Comparison of ENCODE assay signal across 9 cellular contexts in the genomic region with DNA sequence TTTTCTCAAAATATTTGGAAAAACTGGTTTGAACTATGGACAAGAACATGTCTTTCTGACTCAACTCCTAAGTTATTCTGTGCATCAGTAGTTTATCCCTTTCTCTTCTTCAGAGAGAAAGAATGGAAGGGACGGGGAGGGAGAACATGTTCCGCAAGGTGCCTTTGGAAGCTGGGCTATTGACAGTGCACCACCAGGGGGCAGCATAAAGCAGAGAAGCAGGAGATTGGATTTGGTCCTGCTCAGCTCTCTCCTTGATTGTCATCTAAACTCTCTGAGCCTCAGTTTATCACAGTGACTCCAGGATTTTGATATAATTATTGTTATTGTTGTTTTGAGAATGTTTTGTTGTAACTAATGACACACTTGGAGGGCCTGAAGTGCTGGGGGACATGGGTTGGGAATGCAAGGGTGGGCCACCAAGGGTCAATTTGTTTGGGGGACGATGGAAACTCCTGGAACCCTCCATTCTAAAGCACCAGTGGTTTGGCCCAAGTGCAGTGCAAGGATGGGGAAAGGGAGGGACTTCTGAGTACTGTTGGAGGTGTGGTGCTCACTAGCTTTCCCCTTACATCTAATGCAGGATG. TPM values are rescaled to one million over a fixed set of nuclear protein-coding genes. Genes with fewer than 3 reads are reported as not detected.
DNase-seq lines count a peak whose midpoint lies in the region; ATAC-seq, FAIRE-seq and TF ChIP-seq lines count a peak whose summit lies in the region.
"Had no signal": no experiment of that assay in that cellular context is flagged by ENCODE, and none has a peak within 500 bp of the region (broad histone marks: within the 10 kb centered on the region; RNA-seq: fewer than 3 reads in every experiment).

No MANE protein-coding gene starts in this region.

- BruUV-seq in K562 (replicated peaks; lab: Mats Ljungman, UMichigan) = no TSS peak

- no peaks in the 10 kb centered on the region for H3K27me3 ChIP-seq in H7 (ENCODE audit: control insufficient read depth, insufficient read depth, low read length)
- no peaks in the 10 kb centered on the region for H3K27me3 ChIP-seq in K562 (ENCODE audit: control insufficient read depth in 2 of 2, insufficient read depth in 2 of 2, low read length in 2 of 2)

- peaks cover 0 to 3% of the 10 kb centered on the region in 2 experiments; a peak in 1 of 5 replicates for H3K4me1 ChIP-seq in K562 (replicated peaks in 1 of 2; ENCODE audit: control insufficient read depth in 2 of 2, insufficient read depth in 2 of 2, low read length in 2 of 2)

- H3K9me1 ChIP-seq in K562 (ENCODE audit: control insufficient read depth, insufficient read depth, low read length) = no peaks in the 10 kb centered on the region

- H3K79me2 ChIP-seq in K562 (ENCODE audit: control insufficient read depth, insufficient read depth, low read length) = no peaks in the 10 kb centered on the region

- H3K4me2 ChIP-seq in K562 (ENCODE audit: insufficient read depth, low read length) = no peak overlapping the region

- CTCF ChIA-PET in K562 (lab: Yijun Ruan, JAX; ENCODE audit: low intra/inter-chr PET ratio) = interaction anchor here (0.8 kb wide), 1 partner anchor 219 kb away, joined by 3 read pairs; no protein-coding TSS in a partner anchor

- POLR2A ChIA-PET in K562 (lab: Yijun Ruan, JAX) = interaction anchor here (0.6 kb wide), 1 partner anchor 1225 kb away, joined by 3 read pairs; no protein-coding TSS in a partner anchor

- DNase-seq in DMS114 treated with DMSO at 0.1 percent for 48 hours (lab: John Stamatoyannopoulos, UW; ENCODE audit: unreplicated experiment) (peak; percentile 64), H7 (peak; percentile 68), NCI-H187 (lab: John Stamatoyannopoulos, UW) (peak; percentile 28 to 74), K562 (ENCODE audit: extremely low read depth in 1 of 4, low spot score in 3 of 4) (peak; percentile 69 to 83 (median 78)), iPS DF 4.7 (ENCODE audit: extremely low read depth, low spot score) (peak; percentile 56), GF-D8 (lab: John Stamatoyannopoulos, UW) (no peak)
- DNase-seq in stimulated activated CD4-positive, alpha-beta T cell treated with anti-CD3 and anti-CD28 coated beads, Interleukin-12 subunit alpha, Interleukin-12 subunit beta, amount 100 ng/mL, for 24 hours (ENCODE audit: low read depth in 2 of 2) = peak; percentile 58 to 87

- no peak overlapping the region for H3K27ac ChIP-seq in K562 (ENCODE audit: extremely low read depth, low read depth, low read length)

- no peak for TF ChIP-seq POLR2A in K562 (conservative IDR thresholded peaks at IDR 0.05)

- peak; percentile 20 for FAIRE-seq in TTC549 (lab: Jason Lieb, UNC)
- peak; percentile 83 for FAIRE-seq in K562 (lab: Jason Lieb, UNC)
- FAIRE-seq: colon had no signal

- no peak for TF ChIP-seq EP300 in K562 (IDR thresholded peaks at IDR 0.05; ENCODE audit: low read length)

- intact Hi-C loops in K562 (cut with micrococcal nuclease) = loop anchor here (5.0 to 10.0 kb wide), 4 partner anchors 97 to 364 kb away; no protein-coding TSS in a partner anchor

- peak; percentile 78 to 87 (median 86) for TF ChIP-seq CTCF in K562 (IDR thresholded peaks at IDR 0.05 in 2 of 3, conservative IDR thresholded peaks at IDR 0.05 in 1 of 3; ENCODE audit: insufficient read depth in 2 of 3, low read depth in 1 of 3, low read length in 3 of 3)

- no peaks in the 10 kb centered on the region for H3K36me3 ChIP-seq in H7 (replicated peaks; ENCODE audit: control insufficient read depth, insufficient read depth, low read length)
- H3K36me3 ChIP-seq in K562 (ENCODE audit: control insufficient read depth, insufficient read depth, low read length) = 0 out of 3 replicates have a peak, but pooled peaks cover 2% of the 10 kb centered on the region

- in situ Hi-C loops in K562 (cut with MboI) = no loop called here

- H3K9me3 ChIP-seq in K562 (replicated peaks; ENCODE audit: control insufficient read depth, insufficient read depth, low read depth, low read length) = no peaks in the 10 kb centered on the region

- no peak overlapping the region for H3K4me3 ChIP-seq in H7 (ENCODE audit: insufficient read depth, low read depth, low read length)
- H3K4me3 ChIP-seq in K562 = no peak overlapping the region

- no peak overlapping the region for H3K9ac ChIP-seq in K562 (ENCODE audit: insufficient read depth in 1 of 2, low read depth in 2 of 2, low read length in 2 of 2)

- ATAC-seq in K562 = peak; percentile 93

- TF ChIP-seq RAD21 in K562 (CRISPR knock-in tag; conservative IDR thresholded peaks at IDR 0.05 in 1 of 2, IDR thresholded peaks at IDR 0.05 in 1 of 2) = peak; percentile 81 to 89

- 25% methylated on average over 3 of the region's 3 CpGs for WGBS in K562 (ENCODE audit: insufficient coverage, low coverage, missing lambda C conversion rate)

- no peak overlapping the region for H2AFZ ChIP-seq in K562 (ENCODE audit: low read depth, low read length)

- no peaks in the 10 kb centered on the region for H4K20me1 ChIP-seq in K562 (replicated peaks; ENCODE audit: control insufficient read depth, insufficient read depth, low read length)

TF ChIP-seq in K562, 482 proteins besides CTCF, POLR2A, EP300 and RAD21 (continues in another document):
- TF ChIP-seq RCOR1 (IDR thresholded peaks at IDR 0.05; ENCODE audit: borderline replicate concordance in 1 of 2, low read depth in 2 of 2, low read length in 2 of 2) (peak in 1 of 2 experiments; percentile 13; a peak in 1 of 4 replicates), ZNF347 (CRISPR knock-in tag; IDR thresholded peaks at IDR 0.05; ENCODE audit: low read depth) (no peak), SIN3B (IDR thresholded peaks at IDR 0.05; ENCODE audit: low read depth) (no peak), BRCA1 (IDR thresholded peaks at IDR 0.05) (no peak), BRCA1 (CRISPR knock-in tag; IDR thresholded peaks at IDR 0.05) (no peak), MAZ (CRISPR knock-in tag; conservative IDR thresholded peaks at IDR 0.05 in 1 of 2, IDR thresholded peaks at IDR 0.05 in 1 of 2) (no peak), PTRF (tag; IDR thresholded peaks at IDR 0.05) (no peak)
- TF ChIP-seq, protein P1, sequence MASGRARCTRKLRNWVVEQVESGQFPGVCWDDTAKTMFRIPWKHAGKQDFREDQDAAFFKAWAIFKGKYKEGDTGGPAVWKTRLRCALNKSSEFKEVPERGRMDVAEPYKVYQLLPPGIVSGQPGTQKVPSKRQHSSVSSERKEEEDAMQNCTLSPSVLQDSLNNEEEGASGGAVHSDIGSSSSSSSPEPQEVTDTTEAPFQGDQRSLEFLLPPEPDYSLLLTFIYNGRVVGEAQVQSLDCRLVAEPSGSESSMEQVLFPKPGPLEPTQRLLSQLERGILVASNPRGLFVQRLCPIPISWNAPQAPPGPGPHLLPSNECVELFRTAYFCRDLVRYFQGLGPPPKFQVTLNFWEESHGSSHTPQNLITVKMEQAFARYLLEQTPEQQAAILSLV (tag; IDR thresholded peaks at IDR 0.05) = no peak
- TF ChIP-seq, protein P2, sequence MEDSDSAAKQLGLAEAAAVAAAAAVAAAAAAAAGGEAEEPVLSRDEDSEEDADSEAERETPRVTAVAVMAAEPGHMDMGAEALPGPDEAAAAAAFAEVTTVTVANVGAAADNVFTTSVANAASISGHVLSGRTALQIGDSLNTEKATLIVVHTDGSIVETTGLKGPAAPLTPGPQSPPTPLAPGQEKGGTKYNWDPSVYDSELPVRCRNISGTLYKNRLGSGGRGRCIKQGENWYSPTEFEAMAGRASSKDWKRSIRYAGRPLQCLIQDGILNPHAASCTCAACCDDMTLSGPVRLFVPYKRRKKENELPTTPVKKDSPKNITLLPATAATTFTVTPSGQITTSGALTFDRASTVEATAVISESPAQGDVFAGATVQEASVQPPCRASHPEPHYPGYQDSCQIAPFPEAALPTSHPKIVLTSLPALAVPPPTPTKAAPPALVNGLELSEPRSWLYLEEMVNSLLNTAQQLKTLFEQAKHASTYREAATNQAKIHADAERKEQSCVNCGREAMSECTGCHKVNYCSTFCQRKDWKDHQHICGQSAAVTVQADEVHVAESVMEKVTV (CRISPR knock-in tag; IDR thresholded peaks at IDR 0.05) = peak; percentile 68

RNA-seq across cellular contexts. Expression of a gene that starts 45.3 kb away (rescaled TPM):
- total RNA-seq in H7 (2014; rRNA removed; shearing (Covaris generic)) = 33.4 and 37.9 TPM in 2 replicates
- 21.5 and 44.0 TPM in 2 replicates for total RNA-seq in K562 (2011; cell fraction: chromatin; rRNA removed; ENCODE audit: low replicate concordance)
- 16.0 and 17.0 TPM in 2 replicates for total RNA-seq in K562 (2011; cell fraction: nucleolus; rRNA removed)
- 30.9 and 54.3 TPM in 2 replicates for total RNA-seq in K562 (2011; cell fraction: nucleoplasm; rRNA removed)
- total RNA-seq in K562 (2014; rRNA removed) (13.1 and 17.0 TPM in 2 replicates), K562 (2014; rRNA removed; fragmentation: Illumina TruSeq; extraction: Trizol) (23.8 and 25.6 TPM in 2 replicates), K562 (2015; rRNA removed; fragmentation: Illumina TruSeq; extraction: Trizol) (23.1 and 24.7 TPM in 2 replicates), K562 (2021) (19.0 and 20.3 TPM in 2 replicates)
- polyA plus RNA-seq in K562 (2011; rRNA removed) (19.3 and 23.4 TPM in 2 replicates), K562 (2014; fragmentation: Illumina TruSeq; extraction: Trizol) (17.2 and 21.1 TPM in 2 replicates), K562 (2014; fragmentation: Nextera tagmentation; extraction: Ambion mirVana) (1 to 10 TPM; 3.5 to 5.6 TPM), K562 (2014; rRNA removed) (10.4 and 14.0 TPM in 2 replicates)
- polyA plus RNA-seq in K562 (2011; cell fraction: cytosol; rRNA removed) = 8.7 and 16.6 TPM in 2 replicates
- 13.9 and 18.2 TPM in 2 replicates for polyA plus RNA-seq in K562 (2011; cell fraction: nucleus; rRNA removed)
- polyA plus RNA-seq in K562 (2012) = 14.9 and 22.1 TPM in 2 replicates
- 43.1 and 45.6 TPM in 2 replicates for polyA minus RNA-seq in K562 (2011; rRNA and poly(A)+ RNA removed)
- polyA minus RNA-seq in K562 (2011; cell fraction: cytosol; rRNA and poly(A)+ RNA removed) = 13.6 and 18.3 TPM in 2 replicates
- polyA minus RNA-seq in K562 (2011; cell fraction: nucleus; rRNA and poly(A)+ RNA removed) = 19.4 and 34.4 TPM in 2 replicates
